Comparison of ENCODE assay signal across 14 cellular contexts in the genomic region with DNA sequence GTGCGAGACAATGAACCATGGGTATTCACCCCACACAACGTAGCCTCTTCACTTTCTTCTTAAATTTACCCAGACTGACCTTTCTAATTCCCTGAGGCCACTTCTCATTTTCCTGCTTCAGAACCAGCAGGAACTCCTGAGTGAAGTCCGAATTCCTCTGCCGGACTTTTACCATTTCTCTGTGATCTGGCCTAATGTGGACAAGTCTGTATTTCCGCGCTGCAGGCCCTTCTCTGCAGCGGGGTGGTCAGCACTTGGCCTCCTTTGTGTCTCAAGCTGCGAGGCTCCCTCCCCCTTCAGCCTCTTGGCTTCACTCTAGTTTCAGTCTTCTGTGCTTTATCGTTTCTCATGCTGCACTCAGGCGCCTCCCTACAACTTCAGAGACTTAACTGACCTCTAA.
DNase-seq lines count a peak whose midpoint lies in the region; ATAC-seq and TF ChIP-seq lines count a peak whose summit lies in the region.
"Had no signal": no experiment of that assay in that cellular context is flagged by ENCODE, and none has a peak within 500 bp of the region (broad histone marks: within the 10 kb centered on the region; RNA-seq: fewer than 3 reads in every experiment).

No MANE protein-coding gene starts in this region.

- no peak for TF ChIP-seq CTCF in choroid plexus epithelial cell (conservative IDR thresholded peaks at IDR 0.05; ENCODE audit: low read depth, low read length)
- no peak for TF ChIP-seq CTCF in nephron progenitor cell (IDR thresholded peaks at IDR 0.05)
- TF ChIP-seq CTCF in coronary artery (IDR thresholded peaks at IDR 0.05): no peak

- H3K4me3 ChIP-seq in choroid plexus epithelial cell (ENCODE audit: low read depth, low read length): no peak overlapping the region
- no peak overlapping the region for H3K4me3 ChIP-seq in coronary artery

- ATAC-seq in GM18867 (IDR thresholded peaks at IDR 0.05; ENCODE audit: unreplicated experiment): peak; percentile 19
- no peak for ATAC-seq in HG03196 (IDR thresholded peaks at IDR 0.05; ENCODE audit: unreplicated experiment)
- ATAC-seq: activated CD8-positive, alpha-beta memory T cell treated with anti-CD3 and anti-CD28 coated beads, Interleukin-2, amount 10 ng/mL, durations not matched to agents 7 days and 5 days had no signal

- H3K27me3 Mint-ChIP-seq in nephron progenitor cell (ENCODE audit: low read depth, poor library complexity): peaks cover 5% of the 10 kb centered on the region
- H3K27me3 Mint-ChIP-seq: activated CD8-positive, alpha-beta memory T cell treated with anti-CD3 and anti-CD28 coated beads, Interleukin-2, amount 10 ng/mL, durations not matched to agents 7 days and 5 days; activated naive CD8-positive, alpha-beta T cell treated with anti-CD3 and anti-CD28 coated beads, Interleukin-2, amount 10 ng/mL, durations not matched to agents 7 days and 5 days had no signal

- H3K27ac ChIP-seq in coronary artery: no peak overlapping the region

- DNase-seq in NCI-H2227 (lab: John Stamatoyannopoulos, UW; ENCODE audit: unreplicated experiment) (peak; percentile 52), choroid plexus epithelial cell (ENCODE audit: low read depth) (peak; percentile 62), nephron progenitor cell (no peak), coronary artery (ENCODE audit: low spot score) (no peak), T1000 (lab: John Stamatoyannopoulos, UW) (no peak), AG08395 (ENCODE audit: low spot score) (no peak)
- DNase-seq: activated CD8-positive, alpha-beta memory T cell treated with anti-CD3 and anti-CD28 coated beads, Interleukin-2, amount 10 ng/mL, durations not matched to agents 7 days and 5 days; activated naive CD8-positive, alpha-beta T cell treated with anti-CD3 and anti-CD28 coated beads, Interleukin-2, amount 10 ng/mL, durations not matched to agents 7 days and 5 days; HFFc6; NCI-H2081 treated with DMSO at 0.1 percent for 48 hours; RPMI8226; stimulated activated CD8-positive, alpha-beta memory T cell treated with anti-CD3 and anti-CD28 coated beads, Interleukin-4, amount 100 ng/mL, for 48 hours had no signal

- H3K9me3 Mint-ChIP-seq in nephron progenitor cell: peaks cover 20% of the 10 kb centered on the region
- H3K9me3 Mint-ChIP-seq: HFFc6 had no signal

- peak overlapping the region; percentile 46 for H3K27ac Mint-ChIP-seq in nephron progenitor cell
- H3K27ac Mint-ChIP-seq: activated CD8-positive, alpha-beta memory T cell treated with anti-CD3 and anti-CD28 coated beads, Interleukin-2, amount 10 ng/mL, durations not matched to agents 7 days and 5 days; activated naive CD8-positive, alpha-beta T cell treated with anti-CD3 and anti-CD28 coated beads, Interleukin-2, amount 10 ng/mL, durations not matched to agents 7 days and 5 days; HFFc6 had no signal

- H3K4me1 Mint-ChIP-seq in nephron progenitor cell: peaks cover 13% of the 10 kb centered on the region

- H3K4me3 Mint-ChIP-seq in nephron progenitor cell: no peak overlapping the region
- H3K4me3 Mint-ChIP-seq: activated CD8-positive, alpha-beta memory T cell treated with anti-CD3 and anti-CD28 coated beads, Interleukin-2, amount 10 ng/mL, durations not matched to agents 7 days and 5 days; activated naive CD8-positive, alpha-beta T cell treated with anti-CD3 and anti-CD28 coated beads, Interleukin-2, amount 10 ng/mL, durations not matched to agents 7 days and 5 days; HFFc6 had no signal

- H3K36me3 Mint-ChIP-seq in nephron progenitor cell (ENCODE audit: low read depth): no peaks in the 10 kb centered on the region

Comparison
In these comparisons a context has a peak if more than half of its experiments do, and no peak if none do; other contexts are left out.
1. DNase-seq: peak in NCI-H2227 (single experiment) and choroid plexus epithelial cell (single experiment); none in nephron progenitor cell (single experiment), coronary artery (single experiment), T1000 (single experiment) and AG08395 (single experiment).